1 cellular context compared by ENCODE assay signal in the genomic region with DNA sequence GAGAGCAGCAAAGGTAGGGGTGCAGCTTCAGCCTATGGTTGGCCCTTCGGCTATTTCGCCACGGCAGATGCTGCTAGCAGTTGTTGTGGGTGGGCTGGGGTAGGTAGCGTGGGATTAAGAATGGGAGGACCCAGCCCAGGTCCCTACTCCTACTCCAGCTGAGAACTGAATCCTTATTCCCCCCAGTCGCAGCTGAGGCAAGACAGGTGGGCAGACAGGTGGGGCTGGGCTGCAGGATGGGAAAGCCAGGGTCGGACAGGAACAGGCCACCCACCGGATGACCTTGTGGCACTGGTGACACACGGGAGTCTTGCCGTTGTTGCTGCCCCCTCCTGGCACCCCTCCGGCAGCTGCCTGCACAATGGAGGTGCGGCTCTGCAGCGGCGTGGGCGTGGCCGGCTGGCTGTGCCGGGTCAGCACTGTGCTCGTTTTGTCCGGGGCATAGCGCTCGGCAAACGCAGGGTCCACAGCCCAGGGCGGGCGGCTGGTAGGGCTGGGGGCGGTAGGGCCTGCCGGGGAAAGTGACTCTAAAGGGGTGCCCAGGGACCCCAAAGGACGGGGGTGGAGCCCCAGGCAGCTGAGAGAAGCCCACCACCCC.
TF ChIP-seq lines count a peak whose summit lies in the region.

No MANE protein-coding gene starts in this region.

TF ChIP-seq in IMR-90, 13 proteins besides CTCF, POLR2A, EP300 and RAD21:
- TF ChIP-seq MAFK (IDR thresholded peaks at IDR 0.05; ENCODE audit: low read depth, low read length) (no peak), MXI1 (IDR thresholded peaks at IDR 0.05; ENCODE audit: borderline replicate concordance, low read depth, low read length) (no peak), NFE2L2 (IDR thresholded peaks at IDR 0.05; ENCODE audit: low read depth, low read length) (no peak), CHD1 (IDR thresholded peaks at IDR 0.05; ENCODE audit: low read depth, low read length) (no peak), MAZ (IDR thresholded peaks at IDR 0.05; ENCODE audit: borderline replicate concordance, low read depth, low read length) (no peak), RFX5 (IDR thresholded peaks at IDR 0.05; ENCODE audit: low read depth, low read length) (no peak), SMC3 (IDR thresholded peaks at IDR 0.05; ENCODE audit: low read depth, low read length) (no peak), FOS (IDR thresholded peaks at IDR 0.05; ENCODE audit: low read depth, low read length) (no peak), BHLHE40 (IDR thresholded peaks at IDR 0.05; ENCODE audit: low read depth, low read length) (no peak), RCOR1 (IDR thresholded peaks at IDR 0.05; ENCODE audit: insufficient replicate concordance, low read length) (no peak), CEBPB (IDR thresholded peaks at IDR 0.05; ENCODE audit: low read depth, low read length) (no peak), USF2 (IDR thresholded peaks at IDR 0.05; ENCODE audit: low read depth, low read length) (no peak)
- TF ChIP-seq, protein P1, sequence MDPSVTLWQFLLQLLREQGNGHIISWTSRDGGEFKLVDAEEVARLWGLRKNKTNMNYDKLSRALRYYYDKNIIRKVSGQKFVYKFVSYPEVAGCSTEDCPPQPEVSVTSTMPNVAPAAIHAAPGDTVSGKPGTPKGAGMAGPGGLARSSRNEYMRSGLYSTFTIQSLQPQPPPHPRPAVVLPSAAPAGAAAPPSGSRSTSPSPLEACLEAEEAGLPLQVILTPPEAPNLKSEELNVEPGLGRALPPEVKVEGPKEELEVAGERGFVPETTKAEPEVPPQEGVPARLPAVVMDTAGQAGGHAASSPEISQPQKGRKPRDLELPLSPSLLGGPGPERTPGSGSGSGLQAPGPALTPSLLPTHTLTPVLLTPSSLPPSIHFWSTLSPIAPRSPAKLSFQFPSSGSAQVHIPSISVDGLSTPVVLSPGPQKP (IDR thresholded peaks at IDR 0.05; ENCODE audit: borderline replicate concordance, low read depth, low read length), result no peak
